In genomic region chr20:30376767-30377658, GRCh38 we compare ENCODE assay signal across 8 cellular contexts.
DNase-seq lines count a peak whose midpoint lies in the region; ATAC-seq and TF ChIP-seq lines count a peak whose summit lies in the region.

No MANE protein-coding gene starts in this region.

- H3K4me3 Mint-ChIP-seq in activated T-helper 2 cell treated with anti-CD3 and anti-CD28 coated beads, Interferon-gamma antibody, Interleukin-2, Interleukin-4, amounts not matched to agents 10 μg/mL and 5 μg/mL and 100 μg/mL, durations not matched to agents 14 hours and 24 hours and 36 hours (ENCODE audit: low read depth): peak overlapping the region; percentile 94
- peak overlapping the region; percentile 84 for H3K4me3 Mint-ChIP-seq in natural killer cell treated with Interleukin-12 subunit alpha and Interleukin-12 subunit beta and Interleukin-15 and Interleukin-18, amount 100 ng/mL, for 72 hours

- H3K9ac ChIP-seq in IMR-90 (ENCODE audit: low read depth, low read length): peak overlapping the region; percentile 100

- peak overlapping the region; percentile 59 for H3K14ac ChIP-seq in IMR-90 (replicated peaks; ENCODE audit: low read depth, low read length)

- H3K36me3 ChIP-seq in IMR-90 (ENCODE audit: control insufficient read depth, insufficient read depth, low read length): no peaks in the 10 kb centered on the region
- no peaks in the 10 kb centered on the region for H3K36me3 ChIP-seq in Peyer's patch
- H3K36me3 ChIP-seq in stomach: no peaks in the 10 kb centered on the region

- CTCF ChIA-PET in IMR-90 (lab: Yijun Ruan, JAX): no interaction called here

- BruUV-seq in IMR-90 (replicated peaks; lab: Mats Ljungman, UMichigan): TSS peak; percentile 90

- H2BK5ac ChIP-seq in IMR-90 (ENCODE audit: low read depth, low read length, poor library complexity, severe bottlenecking): peak overlapping the region; percentile 66

- H3K23ac ChIP-seq in IMR-90 (ENCODE audit: low read depth, low read length): peak overlapping the region; percentile 21; the same call in 1 of the 2 replicates

- no peak for TF ChIP-seq RAD21 in IMR-90 (IDR thresholded peaks at IDR 0.05; ENCODE audit: low read length)

- peak overlapping the region; percentile 95 for H3K27ac Mint-ChIP-seq in activated T-helper 2 cell treated with anti-CD3 and anti-CD28 coated beads, Interferon-gamma antibody, Interleukin-2, Interleukin-4, amounts not matched to agents 10 μg/mL and 5 μg/mL and 100 μg/mL, durations not matched to agents 14 hours and 24 hours and 36 hours
- H3K27ac Mint-ChIP-seq in natural killer cell treated with Interleukin-12 subunit alpha and Interleukin-12 subunit beta and Interleukin-15 and Interleukin-18, amount 100 ng/mL, for 72 hours: peak overlapping the region; percentile 72 to 82

- in situ Hi-C loops in IMR-90 (cut with MboI; ENCODE audit: low sequenced_read_pairs): no loop called here

- TF ChIP-seq EP300 in stomach (IDR thresholded peaks at IDR 0.05): no peak

- peak overlapping the region; percentile 84 for H3K56ac ChIP-seq in IMR-90 (ENCODE audit: extremely low read depth, insufficient read depth, low read length)

- peaks cover 28% of the 10 kb centered on the region for H3K36me3 Mint-ChIP-seq in activated T-helper 2 cell treated with anti-CD3 and anti-CD28 coated beads, Interferon-gamma antibody, Interleukin-2, Interleukin-4, amounts not matched to agents 10 μg/mL and 5 μg/mL and 100 μg/mL, durations not matched to agents 14 hours and 24 hours and 36 hours (ENCODE audit: low read depth)
- H3K36me3 Mint-ChIP-seq in natural killer cell treated with Interleukin-12 subunit alpha and Interleukin-12 subunit beta and Interleukin-15 and Interleukin-18, amount 100 ng/mL, for 72 hours: peaks cover 16% of the 10 kb centered on the region

- no peak overlapping the region for H2BK15ac ChIP-seq in IMR-90 (ENCODE audit: low read depth, low read length)

- POLR2A ChIA-PET in IMR-90 (lab: Charles Lee; ENCODE audit: unreplicated experiment): interaction anchor here (0.6 to 0.7 kb wide), 3 partner anchors 23 to 173 kb away, joined by 3 to 4 read pairs (median 3); no protein-coding TSS in a partner anchor

- peak overlapping the region; percentile 73 for H4K91ac ChIP-seq in IMR-90 (ENCODE audit: insufficient read depth, low read depth, low read length)

- dilution Hi-C loops in IMR-90 (cut with HindIII; ENCODE audit: low sequenced_read_pairs, unreplicated experiment): no loop called here

- ATAC-seq in GM21423 (IDR thresholded peaks at IDR 0.05; ENCODE audit: unreplicated experiment): peak; percentile 94
- ATAC-seq in IMR-90 (ENCODE audit: low read depth): peak; percentile 98
- ATAC-seq in natural killer cell treated with Interleukin-12 subunit alpha and Interleukin-12 subunit beta and Interleukin-15 and Interleukin-18, amount 100 ng/mL, for 72 hours: peak; percentile 92 to 98

- H3K18ac ChIP-seq in IMR-90 (ENCODE audit: low read depth, low read length): peak overlapping the region; percentile 66

- H2BK120ac ChIP-seq in IMR-90 (ENCODE audit: low read depth, low read length): peak overlapping the region; percentile 13; the same call in 1 of the 2 replicates

- H3K4me2 ChIP-seq in IMR-90 (ENCODE audit: low read depth, low read length): peak overlapping the region; percentile 78

- DNase-seq in COR-L47 (lab: John Stamatoyannopoulos, UW) (peak; percentile 77), IMR-90 (peak; percentile 79), Peyer's patch (peak; percentile 68 to 97 (median 75)), fibroblast of pulmonary artery (ENCODE audit: low read depth) (peak; percentile 86), stomach (peak; percentile 58)
- peak; percentile 85 for DNase-seq in activated T-helper 2 cell treated with anti-CD3 and anti-CD28 coated beads, Interferon-gamma antibody, Interleukin-2, Interleukin-4, amounts not matched to agents 10 μg/mL and 5 μg/mL and 100 μg/mL, durations not matched to agents 14 hours and 24 hours and 36 hours (ENCODE audit: low spot score)
- peak; percentile 92 for DNase-seq in natural killer cell treated with Interleukin-12 subunit alpha and Interleukin-12 subunit beta and Interleukin-15 and Interleukin-18, amount 100 ng/mL, for 72 hours (ENCODE audit: low spot score)

- peak overlapping the region; percentile 68 for H3K4ac ChIP-seq in IMR-90 (ENCODE audit: low read depth, low read length)

- TF ChIP-seq CTCF in IMR-90 (conservative IDR thresholded peaks at IDR 0.05; ENCODE audit: low read depth, low read length) (peak; percentile 61), Peyer's patch (IDR thresholded peaks at IDR 0.05) (peak; percentile 35 to 89 (median 67)), fibroblast of pulmonary artery (IDR thresholded peaks at IDR 0.05; ENCODE audit: low read length, missing control alignments) (peak; percentile 44), stomach (IDR thresholded peaks at IDR 0.05) (peak in 5 of 7 experiments; percentile 27 to 69 (median 35))

- H3K79me1 ChIP-seq in IMR-90 (ENCODE audit: low read depth in 1 of 2, low read length in 2 of 2): no peaks in the 10 kb centered on the region

- intact Hi-C loops in IMR-90 (cut with micrococcal nuclease) (no loop called here), stomach (cut with DNase I; ENCODE audit: low total_unique reads) (no loop called here)
- intact Hi-C loops in activated T-helper 2 cell treated with anti-CD3 and anti-CD28 coated beads, Interferon-gamma antibody, Interleukin-2, Interleukin-4, amounts not matched to agents 10 μg/mL and 5 μg/mL and 100 μg/mL, durations not matched to agents 14 hours and 24 hours and 36 hours (cut with micrococcal nuclease): loop anchor here (2.0 kb wide), 1 partner anchor 92 kb away; no protein-coding TSS in a partner anchor

- H3K4me3 ChIP-seq in IMR-90 (ENCODE audit: insufficient read depth, low read depth, low read length) (peak overlapping the region; percentile 97), Peyer's patch (peak overlapping the region; percentile 51 to 93 (median 70)), fibroblast of pulmonary artery (replicated peaks; ENCODE audit: low read depth, low read length) (peak overlapping the region; percentile 65), stomach (peak overlapping the region; percentile 56 to 91 (median 72))

- peak; percentile 75 for TF ChIP-seq POLR2A in IMR-90 (IDR thresholded peaks at IDR 0.05; ENCODE audit: low read depth, low read length)
- TF ChIP-seq POLR2A in Peyer's patch (IDR thresholded peaks at IDR 0.05): peak; percentile 40 to 41
- no peak for TF ChIP-seq POLR2A in stomach (IDR thresholded peaks at IDR 0.05)

- H3K27me3 Mint-ChIP-seq in activated T-helper 2 cell treated with anti-CD3 and anti-CD28 coated beads, Interferon-gamma antibody, Interleukin-2, Interleukin-4, amounts not matched to agents 10 μg/mL and 5 μg/mL and 100 μg/mL, durations not matched to agents 14 hours and 24 hours and 36 hours (ENCODE audit: low read depth): no peaks in the 10 kb centered on the region
- H3K27me3 Mint-ChIP-seq in natural killer cell treated with Interleukin-12 subunit alpha and Interleukin-12 subunit beta and Interleukin-15 and Interleukin-18, amount 100 ng/mL, for 72 hours: no peaks in the 10 kb centered on the region

- H2BK20ac ChIP-seq in IMR-90 (ENCODE audit: low read depth, low read length): no peak overlapping the region

- H3K27ac ChIP-seq in IMR-90 (ENCODE audit: insufficient read depth, low read length) (peak overlapping the region; percentile 99), Peyer's patch (peak overlapping the region; percentile 61 to 86 (median 78)), stomach (peak overlapping the region; percentile 60 to 90 (median 85))

- H3K27me3 ChIP-seq in IMR-90 (ENCODE audit: control insufficient read depth, insufficient read depth, low read length) (no peaks in the 10 kb centered on the region), Peyer's patch (no peaks in the 10 kb centered on the region), stomach (no peaks in the 10 kb centered on the region)

- H4K8ac ChIP-seq in IMR-90 (ENCODE audit: low read depth in 2 of 2, low read length in 2 of 2): peak overlapping the region; percentile 84 to 87

- H4K20me1 ChIP-seq in IMR-90 (ENCODE audit: insufficient read depth, low read length): no peaks in the 10 kb centered on the region

- H4K5ac ChIP-seq in IMR-90 (ENCODE audit: low read depth, low read length): peak overlapping the region; percentile 82

- H3K4me1 Mint-ChIP-seq in activated T-helper 2 cell treated with anti-CD3 and anti-CD28 coated beads, Interferon-gamma antibody, Interleukin-2, Interleukin-4, amounts not matched to agents 10 μg/mL and 5 μg/mL and 100 μg/mL, durations not matched to agents 14 hours and 24 hours and 36 hours (ENCODE audit: low read depth): peaks cover 25% of the 10 kb centered on the region
- peaks cover 22 to 24% of the 10 kb centered on the region in 2 donors for H3K4me1 Mint-ChIP-seq in natural killer cell treated with Interleukin-12 subunit alpha and Interleukin-12 subunit beta and Interleukin-15 and Interleukin-18, amount 100 ng/mL, for 72 hours (ENCODE audit: low read depth in 2 of 2)

- peak overlapping the region; percentile 95 for H2AFZ ChIP-seq in IMR-90 (replicated peaks; ENCODE audit: low read length, poor library complexity)

- peaks cover 13% of the 10 kb centered on the region for H3K9me3 Mint-ChIP-seq in activated T-helper 2 cell treated with anti-CD3 and anti-CD28 coated beads, Interferon-gamma antibody, Interleukin-2, Interleukin-4, amounts not matched to agents 10 μg/mL and 5 μg/mL and 100 μg/mL, durations not matched to agents 14 hours and 24 hours and 36 hours
- peaks cover 2% of the 10 kb centered on the region for H3K9me3 Mint-ChIP-seq in natural killer cell treated with Interleukin-12 subunit alpha and Interleukin-12 subunit beta and Interleukin-15 and Interleukin-18, amount 100 ng/mL, for 72 hours

- H3K9me3 ChIP-seq in IMR-90 (ENCODE audit: control insufficient read depth, insufficient read depth, low read length): no peaks in the 10 kb centered on the region
- no peaks in the 10 kb centered on the region for H3K9me3 ChIP-seq in Peyer's patch
- H3K9me3 ChIP-seq in stomach: no peaks in the 10 kb centered on the region

- peak overlapping the region; percentile 2; the same call in 1 of the 2 replicates for H2AK5ac ChIP-seq in IMR-90 (ENCODE audit: low read depth, low read length)

- H3K4me1 ChIP-seq in IMR-90 (ENCODE audit: control insufficient read depth, insufficient read depth, low read length) (no peaks in the 10 kb centered on the region), Peyer's patch (peaks cover 0 to 8% (median 0%) of the 10 kb centered on the region in 4 donors), stomach (peaks cover 0 to 11% (median 5%) of the 10 kb centered on the region in 4 donors)

- no peaks in the 10 kb centered on the region for H3K9me1 ChIP-seq in IMR-90 (ENCODE audit: insufficient read depth, low read length)

- H2AK9ac ChIP-seq in IMR-90 (replicated peaks; ENCODE audit: low read depth, low read length, poor library complexity): no peak overlapping the region

- WGBS in IMR-90 (ENCODE audit: extremely low coverage in 2 of 2, insufficient read length in 1 of 2), 2 experiments: 4% methylated on average over 42 of the region's 70 CpGs; no CpG with 5 or more reads in 1 of the 2 experiments
- WGBS in stomach, 5 donors: 8 to 26% (median 16%) methylated on average over 43 to 70 of the region's 70 CpGs

TF ChIP-seq in IMR-90, 13 proteins besides CTCF, POLR2A, EP300 and RAD21:
- peak; percentile 72; the same call in 1 of the 2 replicates for TF ChIP-seq MAZ (IDR thresholded peaks at IDR 0.05; ENCODE audit: borderline replicate concordance, low read depth, low read length)
- no peak for TF ChIP-seq RFX5 (IDR thresholded peaks at IDR 0.05; ENCODE audit: low read depth, low read length)

Comparison
In these comparisons a context has a peak if more than half of its experiments do, and no peak if none do; other contexts are left out.
1. Peak in every context shown above with its lines: DNase-seq, ATAC-seq, H3K4me3 ChIP-seq and H3K27ac ChIP-seq.
2. POLR2A ChIP-seq: peak in IMR-90 (single experiment) and Peyer's patch (2 of 2); none in stomach (0 of 4).